In the genomic region with DNA sequence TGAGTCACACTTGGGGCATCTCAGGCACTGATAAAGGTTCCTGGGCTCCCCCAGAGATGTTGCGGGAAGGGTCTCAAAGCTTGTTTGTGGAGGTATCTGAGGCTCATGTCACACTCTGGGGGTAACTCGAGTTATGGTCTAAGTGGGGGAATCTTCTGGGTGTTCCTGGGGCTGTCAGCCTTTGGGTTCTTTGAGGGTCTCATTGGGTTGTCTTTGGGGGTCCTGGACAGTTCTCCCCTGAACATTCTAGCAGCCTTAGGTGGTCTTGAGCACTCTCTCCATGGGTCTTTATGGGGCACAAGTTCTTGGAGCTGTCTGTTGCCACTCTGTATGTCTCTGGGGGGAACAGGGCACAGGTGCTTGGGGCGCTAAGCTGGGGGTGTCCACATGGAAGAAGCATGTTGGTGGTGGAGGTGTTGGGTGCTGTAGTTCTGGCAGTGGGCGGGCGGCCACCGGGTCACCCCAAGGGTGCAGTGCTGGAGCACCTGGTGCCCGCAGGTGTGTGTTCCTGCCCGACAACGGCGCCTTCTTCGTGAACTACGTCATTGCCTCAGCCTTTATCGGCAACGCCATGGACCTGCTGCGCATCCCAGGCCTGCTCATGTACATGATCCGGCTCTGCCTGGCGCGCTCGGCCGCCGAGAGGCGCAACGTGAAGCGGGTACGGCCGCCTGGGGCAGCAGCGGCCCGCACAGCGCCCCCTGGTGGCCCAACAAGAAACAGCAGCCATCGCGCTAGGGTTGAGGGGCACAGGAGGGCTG, we compare ENCODE assay signal across 1 cellular context.
TF ChIP-seq lines count a peak whose summit lies in the region.

No MANE protein-coding gene starts in this region.

TF ChIP-seq in HepG2, 621 proteins besides CTCF, POLR2A, EP300 and RAD21 (continued from another document and continues in another):
- TF ChIP-seq TSC22D2 (CRISPR knock-in tag; IDR thresholded peaks at IDR 0.05; ENCODE audit: borderline replicate concordance) (peak; percentile 70; the same call in 1 of the 2 replicates), MXD3 (CRISPR knock-in tag; IDR thresholded peaks at IDR 0.05) (peak; percentile 73), FOXP1 (IDR thresholded peaks at IDR 0.05) (no peak), FOXP1 (CRISPR knock-in tag; IDR thresholded peaks at IDR 0.05) (no peak), ZNF205 (CRISPR knock-in tag; IDR thresholded peaks at IDR 0.05) (peak; percentile 61; the same call in 1 of the 2 replicates), TBP (CRISPR knock-in tag; IDR thresholded peaks at IDR 0.05) (no peak), ASH2L (IDR thresholded peaks at IDR 0.05; ENCODE audit: insufficient read length, low read depth, low read length) (no peak), ZNF281 (CRISPR knock-in tag; IDR thresholded peaks at IDR 0.05; ENCODE audit: borderline replicate concordance) (no peak), ZNF660 (CRISPR knock-in tag; IDR thresholded peaks at IDR 0.05; ENCODE audit: borderline replicate concordance, low read depth) (no peak), SETDB1 (CRISPR knock-in tag; IDR thresholded peaks at IDR 0.05; ENCODE audit: borderline replicate concordance) (no peak), ZNF720 (CRISPR knock-in tag; IDR thresholded peaks at IDR 0.05) (no peak), ZNF646 (CRISPR knock-in tag; IDR thresholded peaks at IDR 0.05) (peak; percentile 48; the same call in 1 of the 2 replicates), MTA1 (CRISPR knock-in tag; IDR thresholded peaks at IDR 0.05; ENCODE audit: borderline replicate concordance) (peak; percentile 57; the same call in 1 of the 2 replicates), TOE1 (CRISPR knock-in tag; IDR thresholded peaks at IDR 0.05) (no peak), ZNF33B (CRISPR knock-in tag; IDR thresholded peaks at IDR 0.05) (peak; percentile 40; the same call in 1 of the 2 replicates), TP53 (CRISPR knock-in tag; conservative IDR thresholded peaks at IDR 0.05) (no peak), ZNF550 (CRISPR knock-in tag; IDR thresholded peaks at IDR 0.05; ENCODE audit: borderline replicate concordance) (no peak), FOXP4 (CRISPR knock-in tag; IDR thresholded peaks at IDR 0.05) (0 out of 2 replicates have a peak, but pooled peaks have one; percentile 23), KMT2B (CRISPR knock-in tag; IDR thresholded peaks at IDR 0.05) (no peak; the same call in 1 of the 2 replicates), ZNF567 (CRISPR knock-in tag; IDR thresholded peaks at IDR 0.05; ENCODE audit: borderline replicate concordance) (no peak), KLF16 (CRISPR knock-in tag; IDR thresholded peaks at IDR 0.05) (peak in 1 of 2 experiments; percentile 70; a peak in 2 of 4 replicates), REXO4 (CRISPR knock-in tag; IDR thresholded peaks at IDR 0.05; ENCODE audit: borderline replicate concordance) (peak; percentile 69; the same call in 1 of the 2 replicates), KLF6 (CRISPR knock-in tag; IDR thresholded peaks at IDR 0.05) (no peak), ZNF563 (CRISPR knock-in tag; IDR thresholded peaks at IDR 0.05) (peak; percentile 34; the same call in 1 of the 2 replicates), HNF4G (IDR thresholded peaks at IDR 0.05; ENCODE audit: borderline replicate concordance, low read depth, low read length) (no peak), HNF4G (CRISPR knock-in tag; IDR thresholded peaks at IDR 0.05; ENCODE audit: borderline replicate concordance, low read depth) (no peak), DNMT1 (CRISPR knock-in tag; IDR thresholded peaks at IDR 0.05) (peak; percentile 83; the same call in 1 of the 2 replicates), KDM3A (CRISPR knock-in tag; IDR thresholded peaks at IDR 0.05; ENCODE audit: low read depth) (peak; percentile 77; the same call in 1 of the 2 replicates), FOXM1 (CRISPR knock-in tag; IDR thresholded peaks at IDR 0.05) (no peak), FOXO1 (CRISPR knock-in tag; IDR thresholded peaks at IDR 0.05) (peak; percentile 44), ZUFSP (CRISPR knock-in tag; IDR thresholded peaks at IDR 0.05; ENCODE audit: borderline replicate concordance) (no peak), YY1 (IDR thresholded peaks at IDR 0.05; ENCODE audit: insufficient read depth, insufficient replicate concordance, low read depth, low read length) (peak; percentile 77), CEBPB (IDR thresholded peaks at IDR 0.05; ENCODE audit: borderline replicate concordance, low read depth, low read length) (no peak)
- TF ChIP-seq, protein P1, sequence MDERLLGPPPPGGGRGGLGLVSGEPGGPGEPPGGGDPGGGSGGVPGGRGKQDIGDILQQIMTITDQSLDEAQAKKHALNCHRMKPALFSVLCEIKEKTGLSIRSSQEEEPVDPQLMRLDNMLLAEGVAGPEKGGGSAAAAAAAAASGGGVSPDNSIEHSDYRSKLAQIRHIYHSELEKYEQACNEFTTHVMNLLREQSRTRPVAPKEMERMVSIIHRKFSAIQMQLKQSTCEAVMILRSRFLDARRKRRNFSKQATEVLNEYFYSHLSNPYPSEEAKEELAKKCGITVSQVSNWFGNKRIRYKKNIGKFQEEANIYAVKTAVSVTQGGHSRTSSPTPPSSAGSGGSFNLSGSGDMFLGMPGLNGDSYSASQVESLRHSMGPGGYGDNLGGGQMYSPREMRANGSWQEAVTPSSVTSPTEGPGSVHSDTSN (CRISPR knock-in tag; IDR thresholded peaks at IDR 0.05), result no peak
- TF ChIP-seq, protein P2, sequence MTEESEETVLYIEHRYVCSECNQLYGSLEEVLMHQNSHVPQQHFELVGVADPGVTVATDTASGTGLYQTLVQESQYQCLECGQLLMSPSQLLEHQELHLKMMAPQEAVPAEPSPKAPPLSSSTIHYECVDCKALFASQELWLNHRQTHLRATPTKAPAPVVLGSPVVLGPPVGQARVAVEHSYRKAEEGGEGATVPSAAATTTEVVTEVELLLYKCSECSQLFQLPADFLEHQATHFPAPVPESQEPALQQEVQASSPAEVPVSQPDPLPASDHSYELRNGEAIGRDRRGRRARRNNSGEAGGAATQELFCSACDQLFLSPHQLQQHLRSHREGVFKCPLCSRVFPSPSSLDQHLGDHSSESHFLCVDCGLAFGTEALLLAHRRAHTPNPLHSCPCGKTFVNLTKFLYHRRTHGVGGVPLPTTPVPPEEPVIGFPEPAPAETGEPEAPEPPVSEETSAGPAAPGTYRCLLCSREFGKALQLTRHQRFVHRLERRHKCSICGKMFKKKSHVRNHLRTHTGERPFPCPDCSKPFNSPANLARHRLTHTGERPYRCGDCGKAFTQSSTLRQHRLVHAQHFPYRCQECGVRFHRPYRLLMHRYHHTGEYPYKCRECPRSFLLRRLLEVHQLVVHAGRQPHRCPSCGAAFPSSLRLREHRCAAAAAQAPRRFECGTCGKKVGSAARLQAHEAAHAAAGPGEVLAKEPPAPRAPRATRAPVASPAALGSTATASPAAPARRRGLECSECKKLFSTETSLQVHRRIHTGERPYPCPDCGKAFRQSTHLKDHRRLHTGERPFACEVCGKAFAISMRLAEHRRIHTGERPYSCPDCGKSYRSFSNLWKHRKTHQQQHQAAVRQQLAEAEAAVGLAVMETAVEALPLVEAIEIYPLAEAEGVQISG (CRISPR knock-in tag; IDR thresholded peaks at IDR 0.05), result peak; percentile 72; the same call in 1 of the 2 replicates
